Comparison of ENCODE assay signal across 26 cellular contexts in genomic region chr2:192571636-192572035, GRCh38.
DNase-seq lines count a peak whose midpoint lies in the region; ATAC-seq, FAIRE-seq and TF ChIP-seq lines count a peak whose summit lies in the region.
"Had no signal": no experiment of that assay in that cellular context is flagged by ENCODE, and none has a peak within 500 bp of the region (broad histone marks: within the 10 kb centered on the region; RNA-seq: fewer than 3 reads in every experiment).

No MANE protein-coding gene starts in this region.

- TF ChIP-seq POLR2A in HepG2 (IDR thresholded peaks at IDR 0.05; ENCODE audit: insufficient read depth in 1 of 2, low read depth in 2 of 2, low read length in 2 of 2) (no peak), right lobe of liver (IDR thresholded peaks at IDR 0.05) (no peak)

- in situ Hi-C loops in HepG2 (cut with HindIII; ENCODE audit: extremely low pct_ligation_motif_present, low pct_unique_long_range_greater_than_20kb): no loop called here

- DNase-seq in HepG2 (ENCODE audit: low spot score) (no peak), right lobe of liver (no peak), NCI-H1092 treated with DMSO at 0.1 percent for 48 hours (lab: John Stamatoyannopoulos, UW) (peak; percentile 50), SJCRH30 (peak; percentile 61 to 64), NCI-H345 (lab: John Stamatoyannopoulos, UW) (no peak), NCI-H1694 treated with DMSO at 0.1 percent for 48 hours (lab: John Stamatoyannopoulos, UW) (no peak)
- DNase-seq: Caco-2; CD8-positive, alpha-beta T cell; DMS79; EL; GDM1; KG1; NCI-H1048; NCI-H1436; NCI-H187 treated with DMSO at 0.1 percent for 48 hours; NCI-H2227 treated with DMSO at 0.1 percent for 48 hours; T-helper 17 cell; T1000 had no signal

- H3K36me3 ChIP-seq in HepG2 (replicated peaks in 1 of 2; ENCODE audit: control insufficient read depth in 1 of 2, insufficient read depth in 2 of 2, low read length in 2 of 2): no peaks in the 10 kb centered on the region
- no peaks in the 10 kb centered on the region for H3K36me3 ChIP-seq in right lobe of liver
- no peaks in the 10 kb centered on the region for H3K36me3 ChIP-seq in SJCRH30

- ATAC-seq in HepG2: no peak
- ATAC-seq in right lobe of liver: no peak
- ATAC-seq in GM21717 (IDR thresholded peaks at IDR 0.05; ENCODE audit: unreplicated experiment): no peak
- ATAC-seq: CD8-positive, alpha-beta T cell; GM12878; HCT116; Panc1; SK-N-SH treated with all-trans-retinoic acid at 6 μM for 48 hours; T-helper 17 cell had no signal

- H3K9me3 ChIP-seq in HepG2 (ENCODE audit: low read length) (no peaks in the 10 kb centered on the region), right lobe of liver (no peaks in the 10 kb centered on the region), SJCRH30 (replicated peaks) (no peaks in the 10 kb centered on the region)
- H3K9me3 ChIP-seq: Caco-2 had no signal

- no peak overlapping the region for H2AFZ ChIP-seq in HepG2 (ENCODE audit: low read length)

- TF ChIP-seq CTCF in HepG2 (CRISPR knock-in tag; IDR thresholded peaks at IDR 0.05) (no peak), right lobe of liver (IDR thresholded peaks at IDR 0.05) (no peak)

- no peak for FAIRE-seq in HepG2 (lab: Jason Lieb, UNC)
- FAIRE-seq: GM12878, H1 had no signal

- TF ChIP-seq RAD21 in HepG2 (CRISPR knock-in tag; IDR thresholded peaks at IDR 0.05): no peak

- H3K4me3 ChIP-seq in HepG2 (replicated peaks in 1 of 3; ENCODE audit: insufficient read depth in 1 of 3, low read depth in 2 of 3, low read length in 3 of 3) (no peak overlapping the region), right lobe of liver (no peak overlapping the region), SJCRH30 (no peak overlapping the region)
- H3K4me3 ChIP-seq: GM12878 had no signal

- H4K20me1 ChIP-seq in HepG2 (ENCODE audit: insufficient read depth, low read length): no peaks in the 10 kb centered on the region

- no peaks in the 10 kb centered on the region for H3K79me2 ChIP-seq in HepG2 (ENCODE audit: insufficient read depth, low read length)

- H3K27ac ChIP-seq in HepG2 (ENCODE audit: extremely low read length, insufficient read depth, low read length) (no peak overlapping the region), right lobe of liver (no peak overlapping the region), SJCRH30 (no peak overlapping the region)
- H3K27ac ChIP-seq: C4-2B, RWPE1 had no signal

- intact Hi-C loops in HepG2 (cut with micrococcal nuclease; ENCODE audit: unreplicated experiment): no loop called here
- intact Hi-C loops in right lobe of liver (cut with DNase I): no loop called here

- TF ChIP-seq EP300 in HepG2 (IDR thresholded peaks at IDR 0.05; ENCODE audit: low read depth in 2 of 2, low read length in 2 of 2) (no peak), HepG2 (CRISPR knock-in tag; IDR thresholded peaks at IDR 0.05; ENCODE audit: borderline replicate concordance) (no peak)

- no peak overlapping the region for H3K4me2 ChIP-seq in HepG2 (ENCODE audit: low read depth, low read length)

- WGBS in HepG2 (ENCODE audit: low lambda C conversion rate): 33% methylated on average over 2 of the region's 2 CpGs
- WGBS in right lobe of liver (ENCODE audit: insufficient coverage, low coverage, low lambda C conversion rate, missing lambda C conversion rate): 60% methylated on average over 2 of the region's 2 CpGs

- CTCF ChIA-PET in HepG2 (lab: Yijun Ruan, JAX; ENCODE audit: low intra/inter-chr PET ratio, low total read pairs): no interaction called here

- no peaks in the 10 kb centered on the region for H3K27me3 ChIP-seq in HepG2 (ENCODE audit: control insufficient read depth in 1 of 2, insufficient read depth in 2 of 2, low read length in 2 of 2)
- H3K27me3 ChIP-seq in right lobe of liver: no peaks in the 10 kb centered on the region
- 0 out of 2 replicates have a peak, but pooled peaks cover 7% of the 10 kb centered on the region for H3K27me3 ChIP-seq in SJCRH30

- H3K4me1 ChIP-seq in HepG2 (ENCODE audit: insufficient read depth, low read length) (no peaks in the 10 kb centered on the region), right lobe of liver (no peaks in the 10 kb centered on the region), SJCRH30 (no peaks in the 10 kb centered on the region)
- H3K4me1 ChIP-seq: Caco-2 had no signal

- H3K9ac ChIP-seq in HepG2 (ENCODE audit: insufficient read depth, low read depth, low read length): no peak overlapping the region

- no TSS peak for BruUV-seq in HepG2 (replicated peaks; lab: Mats Ljungman, UMichigan)

- POLR2A ChIA-PET in HepG2 (lab: Yijun Ruan, JAX): no interaction called here

TF ChIP-seq in HepG2, 621 proteins besides CTCF, POLR2A, EP300 and RAD21:
- TF ChIP-seq ZNF879 (CRISPR knock-in tag; IDR thresholded peaks at IDR 0.05): no peak
- TF ChIP-seq HOXA5 (CRISPR knock-in tag; IDR thresholded peaks at IDR 0.05): no peak
- peak; percentile 69 for TF ChIP-seq BCL6 (CRISPR knock-in tag; IDR thresholded peaks at IDR 0.05)

Comparison
In these comparisons a context has a peak if more than half of its experiments do, and no peak if none do; other contexts are left out.
1. DNase-seq: peak in NCI-H1092 treated with DMSO at 0.1 percent for 48 hours (single experiment) and SJCRH30 (2 of 2); none in HepG2 (single experiment), right lobe of liver (0 of 3), NCI-H345 (single experiment) and NCI-H1694 treated with DMSO at 0.1 percent for 48 hours (single experiment).